Comparison of ENCODE assay signal across 9 cellular contexts in genomic region chr6:141463237-141463977, GRCh38.
DNase-seq lines count a peak whose midpoint lies in the region; ATAC-seq and TF ChIP-seq lines count a peak whose summit lies in the region.
"Had no signal": no experiment of that assay in that cellular context is flagged by ENCODE, and none has a peak within 500 bp of the region (broad histone marks: within the 10 kb centered on the region; RNA-seq: fewer than 3 reads in every experiment).

No MANE protein-coding gene starts in this region.

- peak overlapping the region; percentile 61 for H3K4me3 ChIP-seq in GM23248
- no peak overlapping the region for H3K4me3 ChIP-seq in hepatocyte
- H3K4me3 ChIP-seq in endodermal cell (ENCODE audit: low read length): no peak overlapping the region
- no peak overlapping the region for H3K4me3 ChIP-seq in spleen

- H3K36me3 ChIP-seq in GM23248 (ENCODE audit: low read depth) (no peaks in the 10 kb centered on the region), hepatocyte (replicated peaks; ENCODE audit: insufficient read depth, low read depth) (no peaks in the 10 kb centered on the region), endodermal cell (ENCODE audit: control insufficient read depth, insufficient read depth, low read length) (no peaks in the 10 kb centered on the region), spleen (no peaks in the 10 kb centered on the region)

- no peak for TF ChIP-seq POLR2A in spleen (IDR thresholded peaks at IDR 0.05)

- H3K9me2 ChIP-seq in GM23248 (ENCODE audit: insufficient read depth): 0 out of 2 replicates have a peak, but pooled peaks cover 3% of the 10 kb centered on the region
- no peaks in the 10 kb centered on the region for H3K9me2 ChIP-seq in hepatocyte (replicated peaks; ENCODE audit: insufficient read depth)

- H2AFZ ChIP-seq in GM23248: peak overlapping the region; percentile 63
- no peak overlapping the region for H2AFZ ChIP-seq in hepatocyte

- H3K79me2 ChIP-seq in GM23248 (ENCODE audit: insufficient read depth) (no peaks in the 10 kb centered on the region), hepatocyte (no peaks in the 10 kb centered on the region)

- H3K9me3 ChIP-seq in GM23248 (ENCODE audit: low read depth) (no peaks in the 10 kb centered on the region), hepatocyte (ENCODE audit: low read depth) (no peaks in the 10 kb centered on the region), endodermal cell (ENCODE audit: control insufficient read depth, low read length) (peaks cover 8% of the 10 kb centered on the region), spleen (no peaks in the 10 kb centered on the region)

- peaks cover 16% of the 10 kb centered on the region for H3K9me3 Mint-ChIP-seq in endodermal cell

- ATAC-seq in GM18511 (IDR thresholded peaks at IDR 0.05; ENCODE audit: unreplicated experiment) (peak; percentile 87), foreskin keratinocyte (no peak)

- no peaks in the 10 kb centered on the region for H4K20me1 ChIP-seq in GM23248 (ENCODE audit: insufficient read depth)
- H4K20me1 ChIP-seq in hepatocyte (ENCODE audit: insufficient read depth, poor library complexity, severe bottlenecking): no peaks in the 10 kb centered on the region

- 3 to 6% methylated on average over 8 of the region's 8 CpGs for WGBS in GM23248 (ENCODE audit: low coverage in 1 of 2, low lambda C conversion rate in 2 of 2, missing lambda C conversion rate in 2 of 2), 2 experiments
- 88% methylated on average over 8 of the region's 8 CpGs for WGBS in hepatocyte (ENCODE audit: low lambda C conversion rate, missing lambda C conversion rate)
- WGBS in endodermal cell (ENCODE audit: insufficient coverage in 1 of 2, insufficient read length in 1 of 2), 2 experiments: 98% methylated on average over 6 of the region's 8 CpGs; no CpG with 5 or more reads in 1 of the 2 experiments
- 81 to 89% (median 87%) methylated on average over 8 of the region's 8 CpGs for whole genome bisulfite sequencing in spleen, 5 donors

- H3K27me3 ChIP-seq in GM23248 (replicated peaks; ENCODE audit: insufficient read depth) (no peaks in the 10 kb centered on the region), hepatocyte (no peaks in the 10 kb centered on the region), endodermal cell (ENCODE audit: control insufficient read depth, insufficient read depth, low read length, poor library complexity, severe bottlenecking) (no peaks in the 10 kb centered on the region), foreskin keratinocyte (no peaks in the 10 kb centered on the region), spleen (replicated peaks in 1 of 7) (no peaks in the 10 kb centered on the region)

- H3K27ac Mint-ChIP-seq in endodermal cell: no peak overlapping the region

- intact Hi-C loops in posterior cingulate gyrus (cut with DNase I): no loop called here
- intact Hi-C loops in spleen (cut with DNase I; ENCODE audit: low total_unique reads): no loop called here

- no peak for TF ChIP-seq CTCF in hepatocyte (IDR thresholded peaks at IDR 0.05; ENCODE audit: poor library complexity)
- no peak for TF ChIP-seq CTCF in endodermal cell (conservative IDR thresholded peaks at IDR 0.05)
- no peak for TF ChIP-seq CTCF in foreskin keratinocyte (conservative IDR thresholded peaks at IDR 0.05)
- TF ChIP-seq CTCF in spleen (IDR thresholded peaks at IDR 0.05 in 8 of 11, conservative IDR thresholded peaks at IDR 0.05 in 3 of 11): no peak

- peak overlapping the region; percentile 84 for H3K27ac ChIP-seq in GM23248
- no peak overlapping the region for H3K27ac ChIP-seq in hepatocyte
- no peak overlapping the region for H3K27ac ChIP-seq in endodermal cell (ENCODE audit: low read depth, low read length)
- no peak overlapping the region for H3K27ac ChIP-seq in foreskin keratinocyte
- no peak overlapping the region for H3K27ac ChIP-seq in spleen

- peaks cover 15% of the 10 kb centered on the region for H3F3A ChIP-seq in GM23248 (ENCODE audit: insufficient read depth)

- H3K27me3 Mint-ChIP-seq in endodermal cell (ENCODE audit: insufficient read depth): no peaks in the 10 kb centered on the region

- peaks cover 48% of the 10 kb centered on the region for H3K4me1 ChIP-seq in GM23248 (ENCODE audit: insufficient read depth)
- H3K4me1 ChIP-seq in hepatocyte (ENCODE audit: insufficient read depth): no peaks in the 10 kb centered on the region
- peaks cover 11% of the 10 kb centered on the region for H3K4me1 ChIP-seq in endodermal cell (ENCODE audit: control insufficient read depth, insufficient read depth, low read length)
- H3K4me1 ChIP-seq in foreskin keratinocyte: no peaks in the 10 kb centered on the region
- H3K4me1 ChIP-seq in spleen: peaks cover 0 to 14% (median 0%) of the 10 kb centered on the region in 6 donors

- peaks cover 7% of the 10 kb centered on the region for H3K4me1 Mint-ChIP-seq in endodermal cell

- H3K4me3 Mint-ChIP-seq in endodermal cell: no peak overlapping the region

- DNase-seq in GM23248 (peak; percentile 81), M059J (ENCODE audit: low read depth) (peak; percentile 75), hepatocyte (ENCODE audit: low spot score) (no peak), posterior cingulate gyrus (no peak), endodermal cell (no peak), foreskin keratinocyte (no peak), spleen (no peak)
- DNase-seq: GOT3 had no signal

- in situ Hi-C loops in GM23248 (cut with MboI): no loop called here

- H3K4me2 ChIP-seq in GM23248 (ENCODE audit: unreplicated experiment) (peak overlapping the region; percentile 95), hepatocyte (peak overlapping the region; percentile 17)

- H3K9ac ChIP-seq in GM23248 (peak overlapping the region; percentile 70), endodermal cell (ENCODE audit: extremely low read depth, low read length, poor library complexity, severe bottlenecking) (no peak overlapping the region)

- peaks cover 3% of the 10 kb centered on the region for H3K36me3 Mint-ChIP-seq in endodermal cell (ENCODE audit: low read depth)

Comparison
In these comparisons a context has a peak if more than half of its experiments do, and no peak if none do; other contexts are left out.
1. DNase-seq: peak in GM23248 (single experiment) and M059J (single experiment); none in hepatocyte (single experiment), posterior cingulate gyrus (0 of 10), endodermal cell (single experiment), foreskin keratinocyte (0 of 2) and spleen (single experiment).